ENCODE assay signal across 8 cellular contexts in genomic region chr18:50281972-50282520, GRCh38. TPM values are rescaled to one million over a fixed set of nuclear protein-coding genes. Genes with fewer than 3 reads are reported as not detected.
DNase-seq lines count a peak whose midpoint lies in the region; ATAC-seq and TF ChIP-seq lines count a peak whose summit lies in the region.

No MANE protein-coding gene starts in this region.

- peaks cover 43% of the 10 kb centered on the region for H3K36me3 Mint-ChIP-seq in T-cell

- peak; percentile 1 for ATAC-seq in GM21367 (IDR thresholded peaks at IDR 0.05; ENCODE audit: unreplicated experiment)
- ATAC-seq in T-cell (replicated peaks in 1 of 4) = no peak
- ATAC-seq in foreskin keratinocyte = no peak
- ATAC-seq in GM21526 (IDR thresholded peaks at IDR 0.05; ENCODE audit: low FRiP score, unreplicated experiment) = no peak
- ATAC-seq in GM18868 (IDR thresholded peaks at IDR 0.05; ENCODE audit: unreplicated experiment) = no peak

- H3K4me3 ChIP-seq in retinal pigment epithelial cell (ENCODE audit: low read length) = peak overlapping the region; percentile 100

- no peaks in the 10 kb centered on the region for H3K27me3 ChIP-seq in foreskin keratinocyte

- CTCF ChIA-PET in T-cell (lab: Charles Lee) = interaction anchor here in 1 of 2 donors (0.6 to 2.1 kb wide), 5 partner anchors 10 to 1746 kb away, joined by 3 to 11 read pairs (median 7); partner anchors contain the start of gene CFAP53

- no peaks in the 10 kb centered on the region for H3K27me3 Mint-ChIP-seq in T-cell

- H3K4me1 Mint-ChIP-seq in T-cell = peaks cover 47 to 61% (median 51%) of the 10 kb centered on the region in 3 donors

- H3K27ac ChIP-seq in foreskin keratinocyte = peak overlapping the region; percentile 90

- H3K9me3 Mint-ChIP-seq in T-cell = no peaks in the 10 kb centered on the region

- H3K27ac Mint-ChIP-seq in T-cell = peak overlapping the region; percentile 87 to 92

- POLR2A ChIA-PET in T-cell (lab: Charles Lee) = interaction anchor here (0.6 to 1.2 kb wide), 9 partner anchors 7 to 1330 kb away, joined by 3 to 5 read pairs (median 4); partner anchors contain the start of gene SMAD4 (in 1 of the 2)

- no peak for TF ChIP-seq CTCF in foreskin keratinocyte (conservative IDR thresholded peaks at IDR 0.05)
- no peak for TF ChIP-seq CTCF in retinal pigment epithelial cell (conservative IDR thresholded peaks at IDR 0.05; ENCODE audit: low read depth, low read length)

- H3K4me3 Mint-ChIP-seq in T-cell = peak overlapping the region; percentile 90 to 96 (median 96)

- peaks cover 28% of the 10 kb centered on the region for H3K4me1 ChIP-seq in foreskin keratinocyte

- DNase-seq in T-cell = no peak
- no peak for DNase-seq in foreskin keratinocyte
- no peak for DNase-seq in retinal pigment epithelial cell (ENCODE audit: low read depth)
- no peak for DNase-seq in KG1 (lab: John Stamatoyannopoulos, UW)
- no peak for DNase-seq in NCI-H446 (lab: John Stamatoyannopoulos, UW)

RNA-seq across cellular contexts. Expression of gene MBD1, which starts 0.7 kb away (rescaled TPM):
- total RNA-seq in T-cell (100 to 1,000 TPM in 4 of 5 donors, 10 to 100 TPM in 1; 98.2 to 151 (median 136) TPM), foreskin keratinocyte (78.5 and 86.2 TPM in 2 replicates)
- polyA plus RNA-seq in foreskin keratinocyte = 44.9 and 46.4 TPM in 2 replicates

RNA-seq across cellular contexts. Expression of gene CXXC1, which starts 5.4 kb away (rescaled TPM):
- total RNA-seq in T-cell (100 to 1,000 TPM; 109 to 216 (median 191) TPM), foreskin keratinocyte (51.3 and 56.8 TPM in 2 replicates)
- polyA plus RNA-seq in foreskin keratinocyte = 51.8 and 58.3 TPM in 2 replicates

RNA-seq across cellular contexts. Expression of gene CFAP53, which starts 15.8 kb away (rescaled TPM):
- total RNA-seq in T-cell (1 to 10 TPM in 2 of 5 donors, under 1 TPM in 2, not detected in 1; 0.56 to 1.2 (median 0.95) TPM), foreskin keratinocyte (0.34 and 0.46 TPM in 2 replicates)
- 0.40 and 0.41 TPM in 2 replicates for polyA plus RNA-seq in foreskin keratinocyte
